Comparison of ENCODE assay signal across 12 cellular contexts in genomic region chr20:6533321-6533720, GRCh38.
DNase-seq lines count a peak whose midpoint lies in the region; ATAC-seq, FAIRE-seq and TF ChIP-seq lines count a peak whose summit lies in the region.
"Had no signal": no experiment of that assay in that cellular context is flagged by ENCODE, and none has a peak within 500 bp of the region (broad histone marks: within the 10 kb centered on the region; RNA-seq: fewer than 3 reads in every experiment).

No MANE protein-coding gene starts in this region.

- H3K27ac ChIP-seq in left ventricle myocardium inferior (replicated peaks) = peak overlapping the region; percentile 61
- no peak overlapping the region for H3K27ac ChIP-seq in A673 (ENCODE audit: low read depth, low read length, poor library complexity, severe bottlenecking)
- H3K27ac ChIP-seq: C4-2B, right atrium auricular region had no signal

- H3K36me3 ChIP-seq in left ventricle myocardium inferior (no peaks in the 10 kb centered on the region), A673 (ENCODE audit: insufficient read depth, low read length, poor library complexity, severe bottlenecking) (no peaks in the 10 kb centered on the region)
- H3K36me3 ChIP-seq: right atrium auricular region had no signal

- H3K4me1 Mint-ChIP-seq in activated CD4-positive, alpha-beta T cell treated with anti-CD3 and anti-CD28 coated beads, Interleukin-2, amount 10 ng/mL, durations not matched to agents 7 days and 5 days = no peaks in the 10 kb centered on the region

- H3K27me3 ChIP-seq in left ventricle myocardium inferior (ENCODE audit: low read depth) (no peaks in the 10 kb centered on the region), A673 (replicated peaks; ENCODE audit: insufficient read depth, low read depth, low read length, poor library complexity) (peaks cover 16% of the 10 kb centered on the region)
- H3K27me3 ChIP-seq: right atrium auricular region had no signal

- no peaks in the 10 kb centered on the region for H3K36me3 Mint-ChIP-seq in activated CD4-positive, alpha-beta T cell treated with anti-CD3 and anti-CD28 coated beads, Interleukin-2, amount 10 ng/mL, durations not matched to agents 7 days and 5 days (ENCODE audit: low read depth)

- no peak overlapping the region for H3K27ac Mint-ChIP-seq in activated CD4-positive, alpha-beta T cell treated with anti-CD3 and anti-CD28 coated beads, Interleukin-2, amount 10 ng/mL, durations not matched to agents 7 days and 5 days

- no peak for DNase-seq in left ventricle myocardium inferior
- no peak for DNase-seq in cardiac septum (ENCODE audit: low spot score)
- peak; percentile 69 for DNase-seq in left kidney (ENCODE audit: low read depth, low spot score)
- peak; percentile 10 for DNase-seq in urothelium cell line (ENCODE audit: low spot score)
- no peak for DNase-seq in activated CD4-positive, alpha-beta T cell treated with anti-CD3 and anti-CD28 coated beads, Interleukin-2, amount 10 ng/mL, durations not matched to agents 7 days and 5 days
- DNase-seq in A673 (ENCODE audit: low spot score) = no peak

- H3K4me1 ChIP-seq in left ventricle myocardium inferior = no peaks in the 10 kb centered on the region
- H3K4me1 ChIP-seq in A673 (ENCODE audit: insufficient read depth, low read length, poor library complexity, severe bottlenecking) = no peaks in the 10 kb centered on the region
- H3K4me1 ChIP-seq: right atrium auricular region had no signal

- POLR2A ChIA-PET in activated CD4-positive, alpha-beta T cell treated with anti-CD3 and anti-CD28 coated beads, Interleukin-2, amount 10 ng/mL, durations not matched to agents 7 days and 5 days (lab: Charles Lee) = no interaction called here
- POLR2A ChIA-PET in A673 (lab: Charles Lee; ENCODE audit: low non-redundant PET) = interaction anchor here (1.1 kb wide), 1 partner anchor 93 kb away, joined by 3 read pairs; no protein-coding TSS in a partner anchor

- intact Hi-C loops in left ventricle myocardium inferior (cut with micrococcal nuclease) (no loop called here), cardiac septum (cut with DNase I) (no loop called here), A673 (cut with micrococcal nuclease; ENCODE audit: unreplicated experiment) (no loop called here)

- peaks cover 2% of the 10 kb centered on the region for H3K9me3 Mint-ChIP-seq in activated CD4-positive, alpha-beta T cell treated with anti-CD3 and anti-CD28 coated beads, Interleukin-2, amount 10 ng/mL, durations not matched to agents 7 days and 5 days

- no peak for FAIRE-seq in urothelium cell line (lab: Jason Lieb, UNC)
- FAIRE-seq: frontal cortex had no signal

- no peaks in the 10 kb centered on the region for H3K27me3 Mint-ChIP-seq in activated CD4-positive, alpha-beta T cell treated with anti-CD3 and anti-CD28 coated beads, Interleukin-2, amount 10 ng/mL, durations not matched to agents 7 days and 5 days

- H3K9me3 ChIP-seq in left ventricle myocardium inferior (replicated peaks) (peaks cover 21% of the 10 kb centered on the region), A673 (ENCODE audit: low read depth, low read length, poor library complexity, severe bottlenecking) (no peaks in the 10 kb centered on the region)
- H3K9me3 ChIP-seq: right atrium auricular region had no signal

- no TSS peak for BruUV-seq in A673 (replicated peaks; lab: Mats Ljungman, UMichigan)

- CTCF ChIA-PET in activated CD4-positive, alpha-beta T cell treated with anti-CD3 and anti-CD28 coated beads, Interleukin-2, amount 10 ng/mL, durations not matched to agents 7 days and 5 days (lab: Charles Lee) = no interaction called here
- CTCF ChIA-PET in A673 (lab: Charles Lee) = no interaction called here

- peak overlapping the region; percentile 47 for H3K4me3 ChIP-seq in left ventricle myocardium inferior
- H3K4me3 ChIP-seq in WI38 (ENCODE audit: low read depth, low read length) = peak overlapping the region; percentile 47
- H3K4me3 ChIP-seq in A673 (ENCODE audit: low read depth, low read length, poor library complexity, severe bottlenecking) = no peak overlapping the region
- H3K4me3 ChIP-seq: lung had no signal

- no peak overlapping the region for H3K4me3 Mint-ChIP-seq in activated CD4-positive, alpha-beta T cell treated with anti-CD3 and anti-CD28 coated beads, Interleukin-2, amount 10 ng/mL, durations not matched to agents 7 days and 5 days

- no peak for ATAC-seq in GM18498 (IDR thresholded peaks at IDR 0.05; ENCODE audit: unreplicated experiment)

- TF ChIP-seq CTCF in left ventricle myocardium inferior (IDR thresholded peaks at IDR 0.05; ENCODE audit: borderline replicate concordance) (no peak), WI38 (IDR thresholded peaks at IDR 0.05; ENCODE audit: low read depth, low read length) (no peak), A673 (conservative IDR thresholded peaks at IDR 0.05; ENCODE audit: low read depth, low read length) (no peak)

Comparison
In these comparisons a context has a peak if more than half of its experiments do, and no peak if none do; other contexts are left out.
1. DNase-seq: peak in left kidney (single experiment) and urothelium cell line (single experiment); none in left ventricle myocardium inferior (single experiment), cardiac septum (single experiment), activated CD4-positive, alpha-beta T cell treated with anti-CD3 and anti-CD28 coated beads, Interleukin-2, amount 10 ng/mL, durations not matched to agents 7 days and 5 days (single experiment) and A673 (single experiment).